Comparison of ENCODE assay signal across 19 cellular contexts in genomic region chr10:3178070-3178469, GRCh38. TPM values are rescaled to one million over a fixed set of nuclear protein-coding genes. Genes with fewer than 3 reads are reported as not detected.
DNase-seq lines count a peak whose midpoint lies in the region; ATAC-seq, FAIRE-seq and TF ChIP-seq lines count a peak whose summit lies in the region.
"Had no signal": no experiment of that assay in that cellular context is flagged by ENCODE, and none has a peak within 500 bp of the region (broad histone marks: within the 10 kb centered on the region; RNA-seq: fewer than 3 reads in every experiment).

No MANE protein-coding gene starts in this region.

- H3K9ac ChIP-seq in Karpas-422 (ENCODE audit: low read length), result no peak overlapping the region

- no peaks in the 10 kb centered on the region for H3K79me2 ChIP-seq in Karpas-422 (ENCODE audit: low read length)

- H2AFZ ChIP-seq in Karpas-422 (ENCODE audit: low read length), result no peak overlapping the region

- no peaks in the 10 kb centered on the region for H4K20me1 ChIP-seq in Karpas-422 (ENCODE audit: insufficient read depth, low read depth, low read length)

- no peaks in the 10 kb centered on the region for H3K27me3 ChIP-seq in Karpas-422 (ENCODE audit: low read length)
- H3K27me3 ChIP-seq in testis, result no peaks in the 10 kb centered on the region
- H3K27me3 ChIP-seq: SJCRH30 had no signal

- H3K27me3 Mint-ChIP-seq in memory B cell, result peaks cover 7% of the 10 kb centered on the region

- H3K4me1 Mint-ChIP-seq in memory B cell, result peaks cover 10% of the 10 kb centered on the region

- H3K36me3 ChIP-seq in Karpas-422 (ENCODE audit: insufficient read depth, low read length), result no peaks in the 10 kb centered on the region
- H3K36me3 ChIP-seq in testis (ENCODE audit: low read depth, missing control alignments), result no peaks in the 10 kb centered on the region
- H3K36me3 ChIP-seq: SJCRH30 had no signal

- peaks cover 3% of the 10 kb centered on the region for H3K9me3 Mint-ChIP-seq in memory B cell
- H3K9me3 Mint-ChIP-seq: H9; T-helper 1 cell treated with Interleukin-12 subunit alpha and Interleukin-12 subunit beta and Interleukin-4 antibody, amounts not matched to agents 30 μg/mL and 1 μg/mL, for 36 hours had no signal

- H3K4me1 ChIP-seq in Karpas-422 (ENCODE audit: low read length) (peaks cover 10% of the 10 kb centered on the region), testis (no peaks in the 10 kb centered on the region)
- H3K4me1 ChIP-seq: SJCRH30 had no signal

- intact Hi-C loops in testis (cut with DNase I; ENCODE audit: low total_unique reads), result no loop called here

- ATAC-seq in memory B cell (ENCODE audit: low read depth) (peak; percentile 63), HG03565 (IDR thresholded peaks at IDR 0.05; ENCODE audit: unreplicated experiment) (no peak)
- ATAC-seq: PC-3 had no signal

- TF ChIP-seq POLR2A in GM12891 (IDR thresholded peaks at IDR 0.05; ENCODE audit: low read depth, low read length) (no peak), testis (IDR thresholded peaks at IDR 0.05) (no peak)

- TF ChIP-seq CTCF in testis (IDR thresholded peaks at IDR 0.05), result no peak

- H3K27ac ChIP-seq in Karpas-422 (ENCODE audit: low read length) (no peak overlapping the region), testis (no peak overlapping the region)
- H3K27ac ChIP-seq: C4-2B, RWPE1, SJCRH30 had no signal

- no peak for FAIRE-seq in GM12891 (lab: Jason Lieb, UNC)
- FAIRE-seq in GM18507 (lab: Jason Lieb, UNC), result peak; percentile 12

- DNase-seq in GM12891 (ENCODE audit: insufficient read length, low spot score), result no peak
- no peak for DNase-seq in GM18507 (ENCODE audit: extremely low spot score, insufficient read length, low read depth)
- peak; percentile 45 for DNase-seq in Karpas-422
- peak in 1 of 2 donors; percentile 28 for DNase-seq in memory B cell (ENCODE audit: low spot score in 2 of 2)
- no peak for DNase-seq in stimulated activated CD8-positive, alpha-beta memory T cell treated with anti-CD3 and anti-CD28 coated beads, Interleukin-4, amount 100 ng/mL, for 48 hours
- DNase-seq in testis, result no peak
- DNase-seq: ACHN, DMS79, H9, MM.1S, NCI-H1694 treated with DMSO at 0.1 percent for 48 hours, NCI-H510A, NCI-H774, PC-3, SJCRH30 had no signal

- H3K4me2 ChIP-seq in Karpas-422 (ENCODE audit: low read depth, low read length, poor library complexity, severe bottlenecking), result no peak overlapping the region

- H3K9me2 ChIP-seq in Karpas-422 (replicated peaks; ENCODE audit: insufficient read depth, low read length), result no peaks in the 10 kb centered on the region

- no peak overlapping the region for H3K27ac Mint-ChIP-seq in memory B cell
- H3K27ac Mint-ChIP-seq: H9; T-helper 1 cell treated with Interleukin-12 subunit alpha and Interleukin-12 subunit beta and Interleukin-4 antibody, amounts not matched to agents 30 μg/mL and 1 μg/mL, for 36 hours had no signal

- H3K9me3 ChIP-seq in Karpas-422 (ENCODE audit: low read length) (no peaks in the 10 kb centered on the region), testis (no peaks in the 10 kb centered on the region)
- H3K9me3 ChIP-seq: SJCRH30 had no signal

- no peak overlapping the region for H3K4me3 ChIP-seq in Karpas-422 (ENCODE audit: low read length)
- no peak overlapping the region for H3K4me3 ChIP-seq in testis
- H3K4me3 ChIP-seq: SJCRH30 had no signal

- no peak overlapping the region for H3K4me3 Mint-ChIP-seq in memory B cell
- H3K4me3 Mint-ChIP-seq: H9; T-helper 1 cell treated with Interleukin-12 subunit alpha and Interleukin-12 subunit beta and Interleukin-4 antibody, amounts not matched to agents 30 μg/mL and 1 μg/mL, for 36 hours had no signal

- no peaks in the 10 kb centered on the region for H3K36me3 Mint-ChIP-seq in memory B cell

- WGBS in testis, 2 donors, result 91 to 92% methylated on average over 6 of the region's 6 CpGs

TF ChIP-seq in GM12891, 5 proteins besides CTCF, POLR2A, EP300 and RAD21:
- TF ChIP-seq SPI1 (IDR thresholded peaks at IDR 0.05; ENCODE audit: low read depth, low read length) (peak; percentile 84), PAX5 (IDR thresholded peaks at IDR 0.05; ENCODE audit: insufficient read depth, low read length, severe bottlenecking) (no peak)

RNA-seq across cellular contexts. Expression of gene PITRM1, which starts 5.5 kb away (rescaled TPM):
- polyA plus RNA-seq in GM12891 (2012; ENCODE audit: low read depth, missing spikeins), result 43.0 TPM
- total RNA-seq in Karpas-422 (2014; rRNA removed; shearing (Covaris generic); ENCODE audit: low replicate concordance), result 29.5 and 33.7 TPM in 2 replicates
- total RNA-seq in testis, result 100 to 1,000 TPM; 125 to 162 TPM
- 109 TPM for polyA plus RNA-seq in testis (ENCODE audit: insufficient read depth, low read depth, low replicate concordance)
